ENCODE assay signal across 14 cellular contexts in the genomic region with DNA sequence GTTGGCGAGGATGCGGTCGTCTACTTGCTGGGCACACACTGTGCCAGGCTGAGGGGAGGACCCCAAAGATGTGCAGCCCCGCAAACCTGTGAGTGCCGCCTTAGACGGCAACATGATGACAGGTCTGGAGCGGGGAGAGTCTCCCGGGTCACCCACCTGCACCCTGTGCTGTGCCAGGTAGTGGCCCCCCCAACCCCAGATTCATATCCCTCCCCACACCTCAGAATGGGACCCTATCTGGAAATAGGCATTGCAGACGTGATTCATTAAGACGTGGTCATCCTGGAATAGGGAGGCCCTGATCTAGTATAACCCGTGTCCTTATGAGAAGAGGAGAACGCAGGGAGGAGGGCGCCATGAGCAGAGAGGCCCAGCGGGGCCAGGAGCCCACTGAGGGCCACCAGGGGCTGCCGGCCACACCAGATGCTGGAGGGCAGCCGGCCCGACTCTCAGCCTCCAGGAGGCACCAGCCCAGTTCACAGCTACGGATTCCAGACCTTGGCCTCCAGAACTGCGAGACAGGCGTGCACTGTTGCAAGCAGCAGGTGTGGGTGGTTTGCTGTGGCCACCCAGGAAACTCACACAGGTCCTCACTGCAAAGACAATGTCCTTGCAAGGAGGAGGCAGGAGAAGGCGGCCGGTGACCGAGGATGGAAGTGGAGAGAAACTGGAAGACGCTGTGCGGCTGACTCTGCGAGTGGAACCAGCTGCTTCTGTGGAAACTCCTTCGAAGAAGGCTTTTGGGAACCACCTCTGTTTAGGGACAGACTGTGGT.
"Had no signal": no experiment of that assay in that cellular context is flagged by ENCODE, and none has a peak within 500 bp of the region (broad histone marks: within the 10 kb centered on the region; RNA-seq: fewer than 3 reads in every experiment).

No MANE protein-coding gene starts in this region.

- H3K4me3 Mint-ChIP-seq: activated CD8-positive, alpha-beta T cell treated with anti-CD3 and anti-CD28 coated beads for 36 hours; mesothelial cell of epicardium; neural crest cell; stimulated activated effector memory CD8-positive, alpha-beta T cell treated with anti-CD3 and anti-CD28 coated beads, Interleukin-12 subunit alpha, Interleukin-12 subunit beta, amount 100 ng/mL, for 72 hours; T-cell had no signal

- H3K27ac Mint-ChIP-seq: activated CD8-positive, alpha-beta T cell treated with anti-CD3 and anti-CD28 coated beads for 36 hours; mesothelial cell of epicardium; stimulated activated effector memory CD8-positive, alpha-beta T cell treated with anti-CD3 and anti-CD28 coated beads, Interleukin-12 subunit alpha, Interleukin-12 subunit beta, amount 100 ng/mL, for 72 hours; T-cell had no signal

- DNase-seq: activated CD4-positive, alpha-beta T cell treated with anti-CD3 and anti-CD28 coated beads for 1 hour; activated CD8-positive, alpha-beta T cell treated with anti-CD3 and anti-CD28 coated beads for 36 hours; activated gamma-delta T cell treated with Interleukin-2 at 50 U/mL for 16 hours; aorta; T1000 had no signal

- H3K4me1 Mint-ChIP-seq: mesothelial cell of epicardium; stimulated activated effector memory CD8-positive, alpha-beta T cell treated with anti-CD3 and anti-CD28 coated beads, Interleukin-12 subunit alpha, Interleukin-12 subunit beta, amount 100 ng/mL, for 72 hours had no signal

- H3K4me3 ChIP-seq: breast epithelium, dorsolateral prefrontal cortex, tibial nerve had no signal

- H3K27ac ChIP-seq: breast epithelium, dorsolateral prefrontal cortex, tibial nerve had no signal

- ATAC-seq: activated CD8-positive, alpha-beta T cell treated with anti-CD3 and anti-CD28 coated beads for 36 hours; esophagus mucosa; stimulated activated effector memory CD8-positive, alpha-beta T cell treated with anti-CD3 and anti-CD28 coated beads, Interleukin-12 subunit alpha, Interleukin-12 subunit beta, amount 100 ng/mL, for 72 hours; T-cell had no signal

- H3K36me3 ChIP-seq: breast epithelium, tibial nerve had no signal

- H3K9me3 ChIP-seq: breast epithelium, tibial nerve had no signal

- H3K9me3 Mint-ChIP-seq: activated CD8-positive, alpha-beta T cell treated with anti-CD3 and anti-CD28 coated beads for 36 hours; mesothelial cell of epicardium; neural crest cell; stimulated activated effector memory CD8-positive, alpha-beta T cell treated with anti-CD3 and anti-CD28 coated beads, Interleukin-12 subunit alpha, Interleukin-12 subunit beta, amount 100 ng/mL, for 72 hours; T-cell had no signal

- FAIRE-seq: endometrium had no signal

- H3K36me3 Mint-ChIP-seq: mesothelial cell of epicardium; stimulated activated effector memory CD8-positive, alpha-beta T cell treated with anti-CD3 and anti-CD28 coated beads, Interleukin-12 subunit alpha, Interleukin-12 subunit beta, amount 100 ng/mL, for 72 hours; T-cell had no signal
